18 cellular contexts compared by ENCODE assay signal in the genomic region with DNA sequence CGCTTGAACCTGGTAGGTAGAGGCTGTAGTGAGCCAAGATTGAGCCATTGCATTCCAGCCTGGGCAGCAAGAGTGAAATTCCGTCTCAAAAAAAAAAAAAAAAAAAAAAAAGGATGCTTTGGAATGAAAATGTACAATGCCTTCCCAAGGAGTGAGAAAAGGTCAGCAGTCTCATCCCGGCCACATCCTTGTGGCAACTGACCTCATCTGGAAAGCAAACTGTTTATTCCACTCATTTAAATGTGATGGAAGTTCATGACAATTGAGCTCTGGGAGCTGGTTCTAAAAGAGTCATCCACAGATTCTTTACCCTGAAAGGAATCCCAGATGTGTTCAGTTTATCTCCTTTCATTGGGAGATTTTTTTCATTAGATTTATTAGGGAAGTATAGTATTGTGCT. TPM values are rescaled to one million over a fixed set of nuclear protein-coding genes. Genes with fewer than 3 reads are reported as not detected.
DNase-seq lines count a peak whose midpoint lies in the region; ATAC-seq and TF ChIP-seq lines count a peak whose summit lies in the region.
"Had no signal": no experiment of that assay in that cellular context is flagged by ENCODE, and none has a peak within 500 bp of the region (broad histone marks: within the 10 kb centered on the region; RNA-seq: fewer than 3 reads in every experiment).

No MANE protein-coding gene starts in this region.

- no peaks in the 10 kb centered on the region for H3K36me3 Mint-ChIP-seq in endothelial cell (ENCODE audit: low read depth, unreplicated experiment)
- H3K36me3 Mint-ChIP-seq: neural progenitor cell; stimulated activated effector memory CD8-positive, alpha-beta T cell treated with anti-CD3 and anti-CD28 coated beads, Interleukin-12 subunit alpha, Interleukin-12 subunit beta, amount 100 ng/mL, for 72 hours had no signal

- no peak overlapping the region for H3K27ac Mint-ChIP-seq in endothelial cell (ENCODE audit: unreplicated experiment)
- H3K27ac Mint-ChIP-seq: neural progenitor cell; stimulated activated effector memory CD8-positive, alpha-beta T cell treated with anti-CD3 and anti-CD28 coated beads, Interleukin-12 subunit alpha, Interleukin-12 subunit beta, amount 100 ng/mL, for 72 hours had no signal

- H3K4me3 Mint-ChIP-seq in endothelial cell (ENCODE audit: unreplicated experiment): no peak overlapping the region
- H3K4me3 Mint-ChIP-seq: neural progenitor cell; stimulated activated effector memory CD8-positive, alpha-beta T cell treated with anti-CD3 and anti-CD28 coated beads, Interleukin-12 subunit alpha, Interleukin-12 subunit beta, amount 100 ng/mL, for 72 hours had no signal

- peaks cover 4% of the 10 kb centered on the region for H3K4me1 Mint-ChIP-seq in endothelial cell (ENCODE audit: unreplicated experiment)
- H3K4me1 Mint-ChIP-seq: neural progenitor cell; stimulated activated effector memory CD8-positive, alpha-beta T cell treated with anti-CD3 and anti-CD28 coated beads, Interleukin-12 subunit alpha, Interleukin-12 subunit beta, amount 100 ng/mL, for 72 hours had no signal

- H3K9me3 Mint-ChIP-seq in endothelial cell (ENCODE audit: unreplicated experiment): no peaks in the 10 kb centered on the region
- H3K9me3 Mint-ChIP-seq: neural progenitor cell; stimulated activated effector memory CD8-positive, alpha-beta T cell treated with anti-CD3 and anti-CD28 coated beads, Interleukin-12 subunit alpha, Interleukin-12 subunit beta, amount 100 ng/mL, for 72 hours had no signal

- peaks cover 1% of the 10 kb centered on the region for H3K27me3 Mint-ChIP-seq in endothelial cell (ENCODE audit: unreplicated experiment)

- no peak for ATAC-seq in HG02763 (IDR thresholded peaks at IDR 0.05; ENCODE audit: unreplicated experiment)
- ATAC-seq: mucosa of descending colon; stimulated activated effector memory CD8-positive, alpha-beta T cell treated with anti-CD3 and anti-CD28 coated beads, Interleukin-12 subunit alpha, Interleukin-12 subunit beta, amount 100 ng/mL, for 72 hours had no signal

- DNase-seq in EL (peak; percentile 87), HT1080 (ENCODE audit: low read depth) (peak; percentile 52), dermis blood vessel endothelial cell (peak; percentile 37), myocyte (ENCODE audit: low read depth) (peak; percentile 31), endothelial cell (ENCODE audit: low spot score) (no peak), HK-2 (ENCODE audit: unreplicated experiment) (no peak)
- DNase-seq in stimulated activated CD4-positive, alpha-beta T cell treated with anti-CD3 and anti-CD28 coated beads, Interleukin-4, amount 100 ng/mL, for 4 hours: no peak
- DNase-seq: activated CD4-positive, alpha-beta T cell treated with anti-CD3 and anti-CD28 coated beads, Interleukin-2, amount 50 U/mL, for 48 hours; activated effector memory CD4-positive, alpha-beta T cell treated with Interleukin-2 at 50 U/mL for 16 hours; hippocampal formation; mucosa of descending colon; NCI-H1436 treated with DMSO at 0.1 percent for 48 hours; NCI-H524; stimulated activated CD4-positive, alpha-beta T cell treated with anti-CD3 and anti-CD28 coated beads, Interleukin-1b, Interleukin-23, amount 100 ng/mL, for 48 hours; WERI-Rb-1 had no signal

- TF ChIP-seq CTCF in endothelial cell (IDR thresholded peaks at IDR 0.05; ENCODE audit: unreplicated experiment): no peak

RNA-seq across cellular contexts. Expression of gene LIMA1, which starts 19.4 kb away (rescaled TPM):
- 53.2 and 54.5 TPM in 2 replicates for total RNA-seq in HT1080 (2014; rRNA removed; shearing (Covaris generic))
- 62.0 and 85.4 TPM in 2 replicates for polyA plus RNA-seq in HT1080 (2015; cell fraction: cytosol; rRNA removed)
- 230 and 260 TPM in 2 replicates for polyA plus RNA-seq in HT1080 (2015; cell fraction: nucleus; rRNA removed)
- total RNA-seq in dermis blood vessel endothelial cell (30.8 and 69.7 TPM in 2 replicates), myocyte (137 and 205 TPM in 2 replicates), endothelial cell (ENCODE audit: unreplicated experiment) (14.3 TPM)
- polyA plus RNA-seq in myocyte (2012): 112 TPM

Comparison
In these comparisons a context has a peak if more than half of its experiments do, and no peak if none do; other contexts are left out.
1. DNase-seq: peak in EL (single experiment), HT1080 (single experiment), dermis blood vessel endothelial cell (single experiment) and myocyte (single experiment); none in endothelial cell (single experiment), HK-2 (single experiment) and stimulated activated CD4-positive, alpha-beta T cell treated with anti-CD3 and anti-CD28 coated beads, Interleukin-4, amount 100 ng/mL, for 4 hours (0 of 2).